Comparison of ENCODE assay signal across 16 cellular contexts in genomic region chr3:66354001-66354400, GRCh38.
"Had no signal": no experiment of that assay in that cellular context is flagged by ENCODE, and none has a peak within 500 bp of the region (broad histone marks: within the 10 kb centered on the region; RNA-seq: fewer than 3 reads in every experiment).

No MANE protein-coding gene starts in this region.

- H3K27ac Mint-ChIP-seq: activated CD8-positive, alpha-beta T cell treated with anti-CD3 and anti-CD28 coated beads, Interleukin-2, amount 10 ng/mL, durations not matched to agents 7 days and 5 days; type B pancreatic cell had no signal

- H3K4me1 ChIP-seq: right lobe of liver had no signal

- H3K4me3 Mint-ChIP-seq: activated CD8-positive, alpha-beta T cell treated with anti-CD3 and anti-CD28 coated beads, Interleukin-2, amount 10 ng/mL, durations not matched to agents 7 days and 5 days; activated T-cell treated with anti-CD3 and anti-CD28 coated beads, Interleukin-2, amount 50 U/mL, for 4 hours; type B pancreatic cell had no signal

- H3K36me3 Mint-ChIP-seq: type B pancreatic cell had no signal

- DNase-seq: activated CD4-positive, alpha-beta T cell treated with anti-CD3 and anti-CD28 coated beads for 48 hours; activated CD4-positive, CD25-positive, alpha-beta regulatory T cell; activated CD8-positive, alpha-beta T cell treated with anti-CD3 and anti-CD28 coated beads, Interleukin-2, amount 10 ng/mL, durations not matched to agents 7 days and 5 days; activated effector memory CD4-positive, alpha-beta T cell treated with Interleukin-2 at 50 U/mL for 16 hours; activated naive CD4-positive, alpha-beta T cell treated with anti-CD3 and anti-CD28 coated beads, Interleukin-2, amount 50 U/mL, for 16 hours; activated T-cell treated with anti-CD3 and anti-CD28 coated beads, Interleukin-2, amount 50 U/mL, for 4 hours; hippocampal formation; midbrain; pancreas; right lobe of liver; stimulated activated CD4-positive, alpha-beta T cell treated with anti-CD3 and anti-CD28 coated beads, Interleukin-4, amount 100 ng/mL, for 1 hour; stomach; T1000 had no signal

- H3K36me3 ChIP-seq: pancreas, right lobe of liver, stomach had no signal

- ATAC-seq: activated CD8-positive, alpha-beta T cell treated with anti-CD3 and anti-CD28 coated beads, Interleukin-2, amount 10 ng/mL, durations not matched to agents 7 days and 5 days; activated T-cell treated with anti-CD3 and anti-CD28 coated beads, Interleukin-2, amount 50 U/mL, for 4 hours had no signal

- H3K9me3 ChIP-seq: pancreas, right lobe of liver, stomach had no signal

- H3K27me3 ChIP-seq: pancreas, right lobe of liver, stomach had no signal

- H3K4me3 ChIP-seq: pancreas, right lobe of liver, smooth muscle cell, stomach had no signal

- H3K9me3 Mint-ChIP-seq: activated T-cell treated with anti-CD3 and anti-CD28 coated beads, Interleukin-2, amount 50 U/mL, for 4 hours; type B pancreatic cell had no signal

- H3K27ac ChIP-seq: epithelial cell of prostate, pancreas, right lobe of liver, stomach had no signal
